14 cellular contexts compared by ENCODE assay signal in the genomic region with DNA sequence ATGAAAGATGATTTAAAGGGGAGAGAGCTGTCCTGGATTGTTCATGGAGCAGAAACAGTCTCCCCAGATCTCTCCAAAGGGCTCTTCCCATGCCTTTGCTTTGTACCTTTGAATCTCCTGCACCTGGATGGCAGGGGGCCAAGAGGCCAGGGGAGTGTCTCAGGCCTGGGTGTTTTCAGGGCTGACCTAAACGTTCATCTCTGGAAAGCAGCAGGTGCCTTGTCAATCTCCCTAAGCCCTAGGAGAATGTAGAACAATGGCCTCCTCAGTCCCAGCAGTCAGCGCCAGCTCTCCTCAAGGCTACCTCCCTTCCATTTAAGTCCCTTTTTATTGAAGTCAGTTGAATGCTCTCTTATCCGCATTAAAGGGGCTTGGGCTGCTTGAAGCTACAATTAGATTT. TPM values are rescaled to one million over a fixed set of nuclear protein-coding genes. Genes with fewer than 3 reads are reported as not detected.
A peak's percentile ranks its signal among the peaks of the same experiment; 100 is the strongest.
DNase-seq lines count a peak whose midpoint lies in the region; ATAC-seq and TF ChIP-seq lines count a peak whose summit lies in the region.
"Had no signal": no experiment of that assay in that cellular context is flagged by ENCODE, and none has a peak within 500 bp of the region (broad histone marks: within the 10 kb centered on the region; RNA-seq: fewer than 3 reads in every experiment).

No MANE protein-coding gene starts in this region.

- TF ChIP-seq CTCF in hepatocyte (IDR thresholded peaks at IDR 0.05; ENCODE audit: poor library complexity) (no peak), OCI-LY7 (conservative IDR thresholded peaks at IDR 0.05; ENCODE audit: low read length) (no peak), uterus (IDR thresholded peaks at IDR 0.05) (no peak)

- ATAC-seq in activated naive CD8-positive, alpha-beta T cell treated with anti-CD3 and anti-CD28 coated beads, Interleukin-2, amount 10 ng/mL, durations not matched to agents 7 days and 5 days (ENCODE audit: low read depth), result no peak
- ATAC-seq: effector memory CD8-positive, alpha-beta T cell had no signal

- TF ChIP-seq POLR2A in uterus (IDR thresholded peaks at IDR 0.05), result no peak

- no peaks in the 10 kb centered on the region for H3K79me2 ChIP-seq in hepatocyte
- H3K79me2 ChIP-seq in OCI-LY7 (ENCODE audit: insufficient read depth, low read depth, low read length), result no peaks in the 10 kb centered on the region

- no peaks in the 10 kb centered on the region for H3K9me3 Mint-ChIP-seq in activated naive CD8-positive, alpha-beta T cell treated with anti-CD3 and anti-CD28 coated beads, Interleukin-2, amount 10 ng/mL, durations not matched to agents 7 days and 5 days
- no peaks in the 10 kb centered on the region for H3K9me3 Mint-ChIP-seq in activated naive CD8-positive, alpha-beta T cell treated with anti-CD3 and anti-CD28 coated beads for 36 hours
- H3K9me3 Mint-ChIP-seq: effector memory CD8-positive, alpha-beta T cell had no signal

- intact Hi-C loops in OCI-LY7 (cut with micrococcal nuclease; ENCODE audit: unreplicated experiment) (loop anchor here (2.0 kb wide), 1 partner anchor 394 kb away; no protein-coding TSS in a partner anchor), uterus (cut with DNase I; ENCODE audit: low total_unique reads) (no loop called here)

- H3K9me3 ChIP-seq in hepatocyte (ENCODE audit: low read depth) (no peaks in the 10 kb centered on the region), OCI-LY7 (ENCODE audit: low read length) (no peaks in the 10 kb centered on the region), uterus (no peaks in the 10 kb centered on the region)
- H3K9me3 ChIP-seq: BE2C had no signal

- H3K4me1 ChIP-seq in hepatocyte (ENCODE audit: insufficient read depth) (peaks cover 3% of the 10 kb centered on the region), OCI-LY7 (ENCODE audit: insufficient read depth, low read length, poor library complexity, severe bottlenecking) (peaks cover 8% of the 10 kb centered on the region), uterus (no peaks in the 10 kb centered on the region)
- H3K4me1 ChIP-seq: BE2C had no signal

- CTCF ChIA-PET in OCI-LY7 (lab: Charles Lee; ENCODE audit: unreplicated experiment), result interaction anchor here (0.7 kb wide), 1 partner anchor 203 kb away, joined by 3 read pairs; no protein-coding TSS in a partner anchor

- H4K20me1 ChIP-seq in hepatocyte (ENCODE audit: insufficient read depth, poor library complexity, severe bottlenecking), result no peaks in the 10 kb centered on the region
- no peaks in the 10 kb centered on the region for H4K20me1 ChIP-seq in OCI-LY7 (ENCODE audit: insufficient read depth, low read length)

- H3K36me3 ChIP-seq in hepatocyte (replicated peaks; ENCODE audit: insufficient read depth, low read depth) (no peaks in the 10 kb centered on the region), OCI-LY7 (ENCODE audit: insufficient read depth, low read length) (no peaks in the 10 kb centered on the region), uterus (no peaks in the 10 kb centered on the region)
- H3K36me3 ChIP-seq: BE2C had no signal

- peaks cover 23% of the 10 kb centered on the region for H3K4me1 Mint-ChIP-seq in activated naive CD8-positive, alpha-beta T cell treated with anti-CD3 and anti-CD28 coated beads, Interleukin-2, amount 10 ng/mL, durations not matched to agents 7 days and 5 days
- peaks cover 13% of the 10 kb centered on the region for H3K4me1 Mint-ChIP-seq in activated naive CD8-positive, alpha-beta T cell treated with anti-CD3 and anti-CD28 coated beads for 36 hours

- peaks cover 4% of the 10 kb centered on the region for H3K27me3 Mint-ChIP-seq in activated naive CD8-positive, alpha-beta T cell treated with anti-CD3 and anti-CD28 coated beads, Interleukin-2, amount 10 ng/mL, durations not matched to agents 7 days and 5 days
- H3K27me3 Mint-ChIP-seq in activated naive CD8-positive, alpha-beta T cell treated with anti-CD3 and anti-CD28 coated beads for 36 hours, result peaks cover 10% of the 10 kb centered on the region

- no peaks in the 10 kb centered on the region for H3K9me2 ChIP-seq in hepatocyte (replicated peaks; ENCODE audit: insufficient read depth)
- H3K9me2 ChIP-seq in OCI-LY7 (ENCODE audit: insufficient read depth, low read length), result no peaks in the 10 kb centered on the region

- H3K4me3 Mint-ChIP-seq in activated naive CD8-positive, alpha-beta T cell treated with anti-CD3 and anti-CD28 coated beads, Interleukin-2, amount 10 ng/mL, durations not matched to agents 7 days and 5 days, result no peak overlapping the region
- H3K4me3 Mint-ChIP-seq in activated naive CD8-positive, alpha-beta T cell treated with anti-CD3 and anti-CD28 coated beads for 36 hours, result no peak overlapping the region
- H3K4me3 Mint-ChIP-seq: effector memory CD8-positive, alpha-beta T cell had no signal

- H3K27ac ChIP-seq in hepatocyte (peak overlapping the region; percentile 71), OCI-LY7 (ENCODE audit: low read depth, low read length, poor library complexity, severe bottlenecking) (no peak overlapping the region), uterus (no peak overlapping the region)

- H3K4me3 ChIP-seq in hepatocyte, result no peak overlapping the region
- no peak overlapping the region for H3K4me3 ChIP-seq in OCI-LY7 (ENCODE audit: low read depth, low read length, poor library complexity, severe bottlenecking)
- no peak overlapping the region for H3K4me3 ChIP-seq in uterus

- DNase-seq in activated naive CD8-positive, alpha-beta T cell treated with anti-CD3 and anti-CD28 coated beads, Interleukin-2, amount 10 ng/mL, durations not matched to agents 7 days and 5 days, result no peak
- DNase-seq in activated naive CD8-positive, alpha-beta T cell treated with anti-CD3 and anti-CD28 coated beads for 36 hours, result no peak
- DNase-seq in NCI-H526 treated with DMSO at 0.1 percent for 48 hours (lab: John Stamatoyannopoulos, UW), result peak; percentile 74
- peak; percentile 16 for DNase-seq in hepatocyte (ENCODE audit: low spot score)
- no peak for DNase-seq in OCI-LY7 (ENCODE audit: low spot score)
- no peak for DNase-seq in uterus
- DNase-seq in stimulated activated CD4-positive, alpha-beta T cell treated with anti-CD3 and anti-CD28 coated beads, Interleukin-15, amount 100 ng/mL, for 24 hours, result no peak
- DNase-seq in HCEC 1CT, result no peak
- DNase-seq: activated CD4-positive, alpha-beta T cell treated with anti-CD3 and anti-CD28 coated beads for 1 hour; BE2C; effector memory CD8-positive, alpha-beta T cell; hypothalamus; NCI-H1048; SIG-M5 had no signal

- 43% methylated on average over 3 of the region's 3 CpGs for WGBS in hepatocyte (ENCODE audit: low lambda C conversion rate, missing lambda C conversion rate)

- H2AFZ ChIP-seq in hepatocyte (peak overlapping the region; percentile 45), OCI-LY7 (ENCODE audit: low read length) (no peak overlapping the region)

- no TSS peak for BruUV-seq in OCI-LY7 (replicated peaks; lab: Mats Ljungman, UMichigan)

- POLR2A ChIA-PET in activated naive CD8-positive, alpha-beta T cell treated with anti-CD3 and anti-CD28 coated beads, Interleukin-2, amount 10 ng/mL, durations not matched to agents 7 days and 5 days (lab: Charles Lee), result interaction anchor here (0.5 to 1.0 kb wide), 4 partner anchors 18 to 662 kb away, joined by 3 to 7 read pairs (median 4); a partner anchor contains a TSS
- POLR2A ChIA-PET in OCI-LY7 (lab: Charles Lee), result interaction anchor here (0.6 to 1.0 kb wide), 7 partner anchors 15 to 511 kb away, joined by 3 to 5 read pairs (median 3); no protein-coding TSS in a partner anchor

- H3K27me3 ChIP-seq in hepatocyte (no peaks in the 10 kb centered on the region), uterus (no peaks in the 10 kb centered on the region)

- no peak overlapping the region for H3K4me2 ChIP-seq in hepatocyte
- H3K4me2 ChIP-seq in OCI-LY7 (ENCODE audit: low read length), result no peak overlapping the region

- H3K27ac Mint-ChIP-seq in activated naive CD8-positive, alpha-beta T cell treated with anti-CD3 and anti-CD28 coated beads, Interleukin-2, amount 10 ng/mL, durations not matched to agents 7 days and 5 days, result peak overlapping the region; percentile 36
- no peak overlapping the region for H3K27ac Mint-ChIP-seq in activated naive CD8-positive, alpha-beta T cell treated with anti-CD3 and anti-CD28 coated beads for 36 hours
- H3K27ac Mint-ChIP-seq: effector memory CD8-positive, alpha-beta T cell had no signal

- no peaks in the 10 kb centered on the region for H3K36me3 Mint-ChIP-seq in activated naive CD8-positive, alpha-beta T cell treated with anti-CD3 and anti-CD28 coated beads, Interleukin-2, amount 10 ng/mL, durations not matched to agents 7 days and 5 days
- no peaks in the 10 kb centered on the region for H3K36me3 Mint-ChIP-seq in activated naive CD8-positive, alpha-beta T cell treated with anti-CD3 and anti-CD28 coated beads for 36 hours

RNA-seq across cellular contexts. Expression of a gene that starts 31.2 kb away (rescaled TPM):
- under 1 TPM; 0.25 to 0.34 TPM for total RNA-seq in activated naive CD8-positive, alpha-beta T cell treated with anti-CD3 and anti-CD28 coated beads, Interleukin-2, amount 10 ng/mL, durations not matched to agents 7 days and 5 days
- total RNA-seq in activated naive CD8-positive, alpha-beta T cell treated with anti-CD3 and anti-CD28 coated beads for 36 hours, result under 1 TPM; 0.19 to 0.28 TPM
- total RNA-seq in hepatocyte (8.0 and 10.3 TPM in 2 replicates), OCI-LY7 (2022) (0.31 TPM in 1 of 2 replicates, not detected in the other), uterus (10 to 100 TPM in 2 of 4 donors, 1 to 10 TPM in 1, not detected in 1; 6.8 to 14.1 (median 12.2) TPM)
- 4.6 and 6.0 TPM in 2 replicates for polyA plus RNA-seq in hepatocyte
- total RNA-seq in OCI-LY7 (2014; rRNA removed; shearing (Covaris generic)), result 0.13 and 0.33 TPM in 2 replicates

Comparison
In these comparisons a context has a peak if more than half of its experiments do, and no peak if none do; other contexts are left out.
1. DNase-seq: peak in NCI-H526 treated with DMSO at 0.1 percent for 48 hours (single experiment) and hepatocyte (single experiment); none in activated naive CD8-positive, alpha-beta T cell treated with anti-CD3 and anti-CD28 coated beads, Interleukin-2, amount 10 ng/mL, durations not matched to agents 7 days and 5 days (single experiment), activated naive CD8-positive, alpha-beta T cell treated with anti-CD3 and anti-CD28 coated beads for 36 hours (single experiment), OCI-LY7 (single experiment), uterus (0 of 2), stimulated activated CD4-positive, alpha-beta T cell treated with anti-CD3 and anti-CD28 coated beads, Interleukin-15, amount 100 ng/mL, for 24 hours (single experiment) and HCEC 1CT (single experiment).